Comparison of ENCODE assay signal across 1 cellular context in the genomic region with DNA sequence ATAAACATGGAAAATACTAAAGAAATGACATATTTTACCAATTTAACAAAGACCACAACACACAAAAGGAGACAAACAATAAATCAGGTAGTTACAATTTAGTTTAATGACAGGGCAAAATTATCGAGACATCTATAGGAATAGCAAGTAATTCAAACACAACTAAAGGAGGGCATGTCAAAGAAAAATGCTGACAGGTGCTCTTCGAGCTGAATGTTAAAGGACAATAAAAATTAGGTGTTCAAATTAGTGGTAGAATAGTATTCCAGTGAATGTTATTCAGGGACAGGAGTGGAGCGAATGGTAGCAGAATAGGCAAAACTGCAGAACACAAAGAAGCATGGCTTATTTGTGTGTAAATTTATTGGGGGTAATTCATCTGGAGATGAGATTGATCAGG.
TF ChIP-seq lines count a peak whose summit lies in the region.

No MANE protein-coding gene starts in this region.

TF ChIP-seq in HepG2, 621 proteins besides CTCF, POLR2A, EP300 and RAD21 (continued from another document):
- TF ChIP-seq ATF7 (IDR thresholded peaks at IDR 0.05) (no peak), ATF7 (CRISPR knock-in tag; IDR thresholded peaks at IDR 0.05) (no peak), ZFP1 (CRISPR knock-in tag; IDR thresholded peaks at IDR 0.05) (no peak), TEAD3 (CRISPR knock-in tag; optimal IDR thresholded peaks at IDR 0.05; ENCODE audit: borderline replicate concordance) (no peak), NR2F1 (CRISPR knock-in tag; IDR thresholded peaks at IDR 0.05) (no peak)
